Comparison of ENCODE assay signal across 1 cellular context in the genomic region with DNA sequence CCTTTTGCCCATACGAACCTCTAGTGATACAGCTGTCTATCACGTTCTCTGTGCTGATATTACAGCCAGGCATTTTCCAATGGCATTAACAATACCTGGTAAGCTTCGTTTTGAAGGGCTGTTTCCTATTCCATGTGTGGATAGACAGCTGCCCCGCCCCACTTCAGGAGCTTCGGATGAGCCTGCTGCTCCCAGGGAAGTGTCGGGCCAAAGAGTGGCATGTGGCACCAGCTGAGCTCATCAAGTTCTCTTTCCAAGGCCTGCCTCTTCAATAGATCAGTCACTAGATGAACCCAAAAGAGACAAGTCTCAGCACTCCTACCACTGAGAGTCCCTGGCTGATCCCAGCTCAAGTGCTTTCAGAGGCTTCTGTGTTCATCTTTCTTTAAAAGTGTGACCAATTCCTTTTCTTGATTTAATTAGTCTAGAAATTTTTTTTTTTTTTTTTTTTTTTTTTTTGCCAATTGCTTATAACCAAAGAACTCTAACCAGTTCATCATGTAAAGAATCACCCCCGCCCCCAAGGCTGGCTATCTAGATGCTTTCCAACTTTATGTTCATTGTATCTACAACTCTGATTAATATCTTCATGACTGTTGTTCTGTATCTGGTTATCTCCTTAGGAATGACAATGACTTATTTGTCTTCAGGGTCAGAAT.
TF ChIP-seq lines count a peak whose summit lies in the region.

No MANE protein-coding gene starts in this region.

TF ChIP-seq in HepG2, 621 proteins besides CTCF, POLR2A, EP300 and RAD21 (continued from another document):
- TF ChIP-seq KLF6 (CRISPR knock-in tag; IDR thresholded peaks at IDR 0.05) = no peak
- no peak for TF ChIP-seq CHD2 (IDR thresholded peaks at IDR 0.05; ENCODE audit: low read depth, low read length)
- TF ChIP-seq, protein P1, sequence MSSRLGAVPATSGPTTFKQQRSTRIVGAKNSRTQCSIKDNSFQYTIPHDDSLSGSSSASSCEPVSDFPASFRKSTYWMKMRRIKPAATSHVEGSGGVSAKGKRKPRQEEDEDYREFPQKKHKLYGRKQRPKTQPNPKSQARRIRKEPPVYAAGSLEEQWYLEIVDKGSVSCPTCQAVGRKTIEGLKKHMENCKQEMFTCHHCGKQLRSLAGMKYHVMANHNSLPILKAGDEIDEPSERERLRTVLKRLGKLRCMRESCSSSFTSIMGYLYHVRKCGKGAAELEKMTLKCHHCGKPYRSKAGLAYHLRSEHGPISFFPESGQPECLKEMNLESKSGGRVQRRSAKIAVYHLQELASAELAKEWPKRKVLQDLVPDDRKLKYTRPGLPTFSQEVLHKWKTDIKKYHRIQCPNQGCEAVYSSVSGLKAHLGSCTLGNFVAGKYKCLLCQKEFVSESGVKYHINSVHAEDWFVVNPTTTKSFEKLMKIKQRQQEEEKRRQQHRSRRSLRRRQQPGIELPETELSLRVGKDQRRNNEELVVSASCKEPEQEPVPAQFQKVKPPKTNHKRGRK (CRISPR knock-in tag; IDR thresholded peaks at IDR 0.05) = no peak
- no peak for TF ChIP-seq ZFAT (CRISPR knock-in tag; conservative IDR thresholded peaks at IDR 0.05)
- no peak for TF ChIP-seq HNRNPK (IDR thresholded peaks at IDR 0.05; ENCODE audit: low read depth, low read length, poor library complexity, severe bottlenecking)
- no peak for TF ChIP-seq REL (CRISPR knock-in tag; conservative IDR thresholded peaks at IDR 0.05)
- TF ChIP-seq KAT7 (CRISPR knock-in tag; IDR thresholded peaks at IDR 0.05; ENCODE audit: borderline replicate concordance) = no peak
- TF ChIP-seq, protein P2, sequence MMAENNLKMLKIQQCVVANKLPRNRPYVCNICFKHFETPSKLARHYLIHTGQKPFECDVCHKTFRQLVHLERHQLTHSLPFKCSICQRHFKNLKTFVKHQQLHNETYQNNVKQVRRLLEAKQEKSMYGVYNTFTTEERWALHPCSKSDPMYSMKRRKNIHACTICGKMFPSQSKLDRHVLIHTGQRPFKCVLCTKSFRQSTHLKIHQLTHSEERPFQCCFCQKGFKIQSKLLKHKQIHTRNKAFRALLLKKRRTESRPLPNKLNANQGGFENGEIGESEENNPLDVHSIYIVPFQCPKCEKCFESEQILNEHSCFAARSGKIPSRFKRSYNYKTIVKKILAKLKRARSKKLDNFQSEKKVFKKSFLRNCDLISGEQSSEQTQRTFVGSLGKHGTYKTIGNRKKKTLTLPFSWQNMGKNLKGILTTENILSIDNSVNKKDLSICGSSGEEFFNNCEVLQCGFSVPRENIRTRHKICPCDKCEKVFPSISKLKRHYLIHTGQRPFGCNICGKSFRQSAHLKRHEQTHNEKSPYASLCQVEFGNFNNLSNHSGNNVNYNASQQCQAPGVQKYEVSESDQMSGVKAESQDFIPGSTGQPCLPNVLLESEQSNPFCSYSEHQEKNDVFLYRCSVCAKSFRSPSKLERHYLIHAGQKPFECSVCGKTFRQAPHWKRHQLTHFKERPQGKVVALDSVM (CRISPR knock-in tag; IDR thresholded peaks at IDR 0.05) = no peak
- TF ChIP-seq SIN3A (IDR thresholded peaks at IDR 0.05; ENCODE audit: borderline replicate concordance, low read depth, low read length) = no peak
